ENCODE assay signal across 1 cellular context in genomic region chr14:31231272-31231671, GRCh38.
A peak's percentile ranks its signal among the peaks of the same experiment; 100 is the strongest.
TF ChIP-seq lines count a peak whose summit lies in the region.

No MANE protein-coding gene starts in this region.

TF ChIP-seq in HepG2, 621 proteins besides CTCF, POLR2A, EP300 and RAD21:
- TF ChIP-seq ZNF547 (CRISPR knock-in tag; IDR thresholded peaks at IDR 0.05) (0 out of 2 replicates have a peak, but pooled peaks have one; percentile 23), ZNF784 (CRISPR knock-in tag; IDR thresholded peaks at IDR 0.05; ENCODE audit: borderline replicate concordance) (0 out of 2 replicates have a peak, but pooled peaks have one; percentile 23), KMT2A (CRISPR knock-in tag; IDR thresholded peaks at IDR 0.05) (peak; percentile 48; the same call in 1 of the 2 replicates), ZNF556 (CRISPR knock-in tag; IDR thresholded peaks at IDR 0.05; ENCODE audit: borderline replicate concordance) (peak; percentile 29; the same call in 1 of the 2 replicates), ZNF619 (CRISPR knock-in tag; IDR thresholded peaks at IDR 0.05) (peak; percentile 68; the same call in 1 of the 2 replicates), ZNF362 (CRISPR knock-in tag; IDR thresholded peaks at IDR 0.05; ENCODE audit: borderline replicate concordance) (peak; percentile 11; the same call in 1 of the 2 replicates), ZFP41 (CRISPR knock-in tag; IDR thresholded peaks at IDR 0.05; ENCODE audit: borderline replicate concordance) (0 out of 2 replicates have a peak, but pooled peaks have one; percentile 26), ZNF598 (CRISPR knock-in tag; IDR thresholded peaks at IDR 0.05; ENCODE audit: borderline replicate concordance) (0 out of 2 replicates have a peak, but pooled peaks have one; percentile 9), SNAPC2 (CRISPR knock-in tag; IDR thresholded peaks at IDR 0.05) (0 out of 2 replicates have a peak, but pooled peaks have one; percentile 38), TEAD3 (CRISPR knock-in tag; optimal IDR thresholded peaks at IDR 0.05; ENCODE audit: borderline replicate concordance) (peak; percentile 7), ARID2 (CRISPR knock-in tag; IDR thresholded peaks at IDR 0.05; ENCODE audit: borderline replicate concordance) (peak; percentile 73; the same call in 1 of the 2 replicates), THYN1 (CRISPR knock-in tag; IDR thresholded peaks at IDR 0.05; ENCODE audit: borderline replicate concordance, low read depth) (0 out of 2 replicates have a peak, but pooled peaks have one; percentile 34), ZNF883 (CRISPR knock-in tag; IDR thresholded peaks at IDR 0.05; ENCODE audit: not compliant biosample characterization) (peak; percentile 42), FOXC1 (CRISPR knock-in tag; IDR thresholded peaks at IDR 0.05; ENCODE audit: borderline replicate concordance) (peak; percentile 60; the same call in 1 of the 2 replicates)
- TF ChIP-seq, protein P1, sequence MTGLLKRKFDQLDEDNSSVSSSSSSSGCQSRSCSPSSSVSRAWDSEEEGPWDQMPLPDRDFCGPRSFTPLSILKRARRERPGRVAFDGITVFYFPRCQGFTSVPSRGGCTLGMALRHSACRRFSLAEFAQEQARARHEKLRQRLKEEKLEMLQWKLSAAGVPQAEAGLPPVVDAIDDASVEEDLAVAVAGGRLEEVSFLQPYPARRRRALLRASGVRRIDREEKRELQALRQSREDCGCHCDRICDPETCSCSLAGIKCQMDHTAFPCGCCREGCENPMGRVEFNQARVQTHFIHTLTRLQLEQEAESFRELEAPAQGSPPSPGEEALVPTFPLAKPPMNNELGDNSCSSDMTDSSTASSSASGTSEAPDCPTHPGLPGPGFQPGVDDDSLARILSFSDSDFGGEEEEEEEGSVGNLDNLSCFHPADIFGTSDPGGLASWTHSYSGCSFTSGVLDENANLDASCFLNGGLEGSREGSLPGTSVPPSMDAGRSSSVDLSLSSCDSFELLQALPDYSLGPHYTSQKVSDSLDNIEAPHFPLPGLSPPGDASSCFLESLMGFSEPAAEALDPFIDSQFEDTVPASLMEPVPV (CRISPR knock-in tag; IDR thresholded peaks at IDR 0.05), result peak; percentile 67; the same call in 1 of the 2 replicates
TF ChIP-seq in HepG2: peak in this region for 15; not testable (repeated sequence) for 606.
